Comparison of ENCODE assay signal across 8 cellular contexts in genomic region chr6:34235605-34236422, GRCh38. TPM values are rescaled to one million over a fixed set of nuclear protein-coding genes. Genes with fewer than 3 reads are reported as not detected.
DNase-seq lines count a peak whose midpoint lies in the region; ATAC-seq and TF ChIP-seq lines count a peak whose summit lies in the region.

No MANE protein-coding gene starts in this region.

- H3K36me3 ChIP-seq in liver (ENCODE audit: control insufficient read depth in 4 of 4, insufficient read depth in 3 of 4, low read depth in 1 of 4, low read length in 3 of 4): peaks cover 0 to under 1% (median 0%) of the 10 kb centered on the region in 4 donors

- TF ChIP-seq POLR2A in GM18505 (IDR thresholded peaks at IDR 0.05; ENCODE audit: borderline replicate concordance, extremely low read depth, insufficient read depth, insufficient read length): peak; percentile 45

- H3K9me3 ChIP-seq in liver (ENCODE audit: control insufficient read depth in 4 of 4, low read length in 3 of 4): no peaks in the 10 kb centered on the region

- H3K27me3 ChIP-seq in liver (ENCODE audit: control insufficient read depth in 4 of 4, insufficient read depth in 4 of 4, low read length in 3 of 4): no peaks in the 10 kb centered on the region

- 23% methylated on average over 54 of the region's 54 CpGs for WGBS in liver

- no peak for TF ChIP-seq RAD21 in liver (IDR thresholded peaks at IDR 0.05)

- ATAC-seq in GM18505 (IDR thresholded peaks at IDR 0.05; ENCODE audit: unreplicated experiment): no peak
- ATAC-seq in HG03354 (IDR thresholded peaks at IDR 0.05; ENCODE audit: poor library complexity, severe bottlenecking, unreplicated experiment): peak; percentile 4
- no peak for ATAC-seq in GM21825 (IDR thresholded peaks at IDR 0.05; ENCODE audit: unreplicated experiment)

- peak overlapping the region; percentile 63 to 65 for H3K9ac ChIP-seq in liver (ENCODE audit: low read depth in 1 of 2, low read length in 2 of 2)

- peak overlapping the region; percentile 95 to 98 for H3K27ac ChIP-seq in liver (ENCODE audit: low read depth in 1 of 2, low read length in 2 of 2)

- no peak for TF ChIP-seq CTCF in liver (IDR thresholded peaks at IDR 0.05; ENCODE audit: low read depth, low read length, missing input control)

- H3K4me3 ChIP-seq in liver (ENCODE audit: low read depth in 1 of 3, low read length in 3 of 3): peak overlapping the region in 2 of 3 donors; percentile 55 to 79

- H3K4me1 ChIP-seq in liver (ENCODE audit: control insufficient read depth in 4 of 4, insufficient read depth in 4 of 4, low read length in 3 of 4): peaks cover 0 to 11% (median 7%) of the 10 kb centered on the region in 4 donors

- peak; percentile 55 for DNase-seq in activated CD4-positive, CD25-positive, alpha-beta regulatory T cell treated with anti-CD3 and anti-CD28 coated beads, Interleukin-2, amount 50 U/mL, for 72 hours
- DNase-seq in cerebellar cortex (ENCODE audit: low spot score) (peak; percentile 75), middle frontal gyrus (ENCODE audit: extremely low spot score, low spot score) (no peak)
- peak; percentile 64 for DNase-seq in stimulated activated CD8-positive, alpha-beta memory T cell treated with anti-CD3 and anti-CD28 coated beads, Interleukin-12 subunit alpha, Interleukin-12 subunit beta, amount 100 ng/mL, for 4 hours (ENCODE audit: low read depth)

TF ChIP-seq in liver, 16 proteins besides CTCF, POLR2A, EP300 and RAD21:
- TF ChIP-seq ATF3 (IDR thresholded peaks at IDR 0.05) (no peak), TAF1 (conservative IDR thresholded peaks at IDR 0.05) (no peak), MAX (IDR thresholded peaks at IDR 0.05) (peak; percentile 48), RXRA (IDR thresholded peaks at IDR 0.05) (peak in 1 of 2 donors; percentile 32), GABPA (IDR thresholded peaks at IDR 0.05 in 1 of 2, conservative IDR thresholded peaks at IDR 0.05 in 1 of 2) (no peak), HNF4A (conservative IDR thresholded peaks at IDR 0.05) (no peak), EGR1 (IDR thresholded peaks at IDR 0.05; ENCODE audit: low read depth in 2 of 2) (no peak), YY1 (IDR thresholded peaks at IDR 0.05) (peak; percentile 90), SP1 (IDR thresholded peaks at IDR 0.05) (no peak), REST (IDR thresholded peaks at IDR 0.05) (no peak), FOXA2 (IDR thresholded peaks at IDR 0.05) (no peak), HNF4G (IDR thresholded peaks at IDR 0.05) (no peak)
TF ChIP-seq in liver: peak in this region for 3.

RNA-seq across cellular contexts. Expression of gene HMGA1, which starts 0.9 kb away (rescaled TPM):
- 100 to 1,000 TPM in 1 of 2 donors, 1 to 10 TPM in 1; 4.2 to 118 TPM for total RNA-seq in liver
- 1 to 10 TPM; 7.9 to 9.2 TPM for polyA plus RNA-seq in liver

RNA-seq across cellular contexts. Expression of gene SMIM29, which starts 13.0 kb away (rescaled TPM):
- 1 to 10 TPM; 2.4 to 2.6 TPM for total RNA-seq in liver
- 10 to 100 TPM; 10.8 to 11.3 TPM for polyA plus RNA-seq in liver
